In the genomic region with DNA sequence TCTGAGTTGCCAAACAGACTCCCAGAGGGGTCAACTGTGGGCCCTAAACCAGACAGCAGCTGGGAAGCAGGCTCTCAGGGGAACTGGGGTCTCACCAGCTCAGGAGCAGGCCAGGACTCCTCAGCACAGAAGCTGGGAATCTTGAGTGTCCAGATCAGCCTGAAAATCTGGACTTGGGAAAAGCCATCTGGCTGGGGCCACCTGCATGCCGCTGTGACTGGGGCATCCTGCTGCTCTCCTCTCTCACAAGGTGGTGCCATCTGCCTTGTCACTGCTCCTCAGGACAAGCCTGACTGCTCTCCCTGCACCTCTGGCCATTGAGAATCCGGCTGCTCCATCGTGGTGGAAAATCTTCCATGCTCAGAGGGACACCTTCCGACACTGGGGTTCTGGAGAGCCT, we compare ENCODE assay signal across 2 cellular contexts.
TF ChIP-seq lines count a peak whose summit lies in the region.

No MANE protein-coding gene starts in this region.

TF ChIP-seq in SK-N-SH, 30 proteins besides CTCF, POLR2A, EP300 and RAD21 (continued from another document):
- TF ChIP-seq, protein P1, sequence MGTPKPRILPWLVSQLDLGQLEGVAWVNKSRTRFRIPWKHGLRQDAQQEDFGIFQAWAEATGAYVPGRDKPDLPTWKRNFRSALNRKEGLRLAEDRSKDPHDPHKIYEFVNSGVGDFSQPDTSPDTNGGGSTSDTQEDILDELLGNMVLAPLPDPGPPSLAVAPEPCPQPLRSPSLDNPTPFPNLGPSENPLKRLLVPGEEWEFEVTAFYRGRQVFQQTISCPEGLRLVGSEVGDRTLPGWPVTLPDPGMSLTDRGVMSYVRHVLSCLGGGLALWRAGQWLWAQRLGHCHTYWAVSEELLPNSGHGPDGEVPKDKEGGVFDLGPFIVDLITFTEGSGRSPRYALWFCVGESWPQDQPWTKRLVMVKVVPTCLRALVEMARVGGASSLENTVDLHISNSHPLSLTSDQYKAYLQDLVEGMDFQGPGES (IDR thresholded peaks at IDR 0.05; ENCODE audit: low read depth, low read length): no peak
- no peak for TF ChIP-seq MEF2A (IDR thresholded peaks at IDR 0.05; ENCODE audit: borderline replicate concordance, low read depth)
- no peak for TF ChIP-seq EZH2phosphoT487 (IDR thresholded peaks at IDR 0.05; ENCODE audit: borderline replicate concordance, low read depth)
- TF ChIP-seq, protein P2, sequence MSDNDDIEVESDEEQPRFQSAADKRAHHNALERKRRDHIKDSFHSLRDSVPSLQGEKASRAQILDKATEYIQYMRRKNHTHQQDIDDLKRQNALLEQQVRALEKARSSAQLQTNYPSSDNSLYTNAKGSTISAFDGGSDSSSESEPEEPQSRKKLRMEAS (IDR thresholded peaks at IDR 0.05; ENCODE audit: low read depth): no peak

TF ChIP-seq in SK-N-SH treated with all-trans-retinoic acid at 6 μM for 48 hours, 23 proteins besides CTCF, POLR2A, EP300 and RAD21 (continued from another document):
- TF ChIP-seq, protein P3, sequence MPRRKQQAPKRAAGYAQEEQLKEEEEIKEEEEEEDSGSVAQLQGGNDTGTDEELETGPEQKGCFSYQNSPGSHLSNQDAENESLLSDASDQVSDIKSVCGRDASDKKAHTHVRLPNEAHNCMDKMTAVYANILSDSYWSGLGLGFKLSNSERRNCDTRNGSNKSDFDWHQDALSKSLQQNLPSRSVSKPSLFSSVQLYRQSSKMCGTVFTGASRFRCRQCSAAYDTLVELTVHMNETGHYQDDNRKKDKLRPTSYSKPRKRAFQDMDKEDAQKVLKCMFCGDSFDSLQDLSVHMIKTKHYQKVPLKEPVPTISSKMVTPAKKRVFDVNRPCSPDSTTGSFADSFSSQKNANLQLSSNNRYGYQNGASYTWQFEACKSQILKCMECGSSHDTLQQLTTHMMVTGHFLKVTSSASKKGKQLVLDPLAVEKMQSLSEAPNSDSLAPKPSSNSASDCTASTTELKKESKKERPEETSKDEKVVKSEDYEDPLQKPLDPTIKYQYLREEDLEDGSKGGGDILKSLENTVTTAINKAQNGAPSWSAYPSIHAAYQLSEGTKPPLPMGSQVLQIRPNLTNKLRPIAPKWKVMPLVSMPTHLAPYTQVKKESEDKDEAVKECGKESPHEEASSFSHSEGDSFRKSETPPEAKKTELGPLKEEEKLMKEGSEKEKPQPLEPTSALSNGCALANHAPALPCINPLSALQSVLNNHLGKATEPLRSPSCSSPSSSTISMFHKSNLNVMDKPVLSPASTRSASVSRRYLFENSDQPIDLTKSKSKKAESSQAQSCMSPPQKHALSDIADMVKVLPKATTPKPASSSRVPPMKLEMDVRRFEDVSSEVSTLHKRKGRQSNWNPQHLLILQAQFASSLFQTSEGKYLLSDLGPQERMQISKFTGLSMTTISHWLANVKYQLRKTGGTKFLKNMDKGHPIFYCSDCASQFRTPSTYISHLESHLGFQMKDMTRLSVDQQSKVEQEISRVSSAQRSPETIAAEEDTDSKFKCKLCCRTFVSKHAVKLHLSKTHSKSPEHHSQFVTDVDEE (CRISPR knock-in tag; IDR thresholded peaks at IDR 0.05): no peak
- no peak for TF ChIP-seq SNAI2 (CRISPR knock-in tag; IDR thresholded peaks at IDR 0.05)
- no peak for TF ChIP-seq OSR1 (CRISPR knock-in tag; IDR thresholded peaks at IDR 0.05)
- TF ChIP-seq ZC3H10 (CRISPR knock-in tag; IDR thresholded peaks at IDR 0.05): no peak
- TF ChIP-seq PPARA (CRISPR knock-in tag; IDR thresholded peaks at IDR 0.05; ENCODE audit: borderline replicate concordance): no peak
- TF ChIP-seq BACH2 (CRISPR knock-in tag; IDR thresholded peaks at IDR 0.05; ENCODE audit: borderline replicate concordance): no peak
- no peak for TF ChIP-seq TCF4 (CRISPR knock-in tag; IDR thresholded peaks at IDR 0.05; ENCODE audit: borderline replicate concordance)
- no peak for TF ChIP-seq GLIS3 (CRISPR knock-in tag; IDR thresholded peaks at IDR 0.05)
- TF ChIP-seq ARNTL (CRISPR knock-in tag; IDR thresholded peaks at IDR 0.05; ENCODE audit: borderline replicate concordance, low read depth): no peak
- TF ChIP-seq ZNF70 (CRISPR knock-in tag; IDR thresholded peaks at IDR 0.05): no peak
